Comparison of ENCODE assay signal across 8 cellular contexts in genomic region chr10:28381903-28382347, GRCh38.
DNase-seq lines count a peak whose midpoint lies in the region; ATAC-seq, FAIRE-seq and TF ChIP-seq lines count a peak whose summit lies in the region.

No MANE protein-coding gene starts in this region.

- peak; percentile 95 for FAIRE-seq in kidney (lab: Jason Lieb, UNC)

- CTCF ChIA-PET in activated B cell treated with CpG ODN at 0.5 μM for 24 hours (lab: Charles Lee) = interaction anchor here (0.7 to 8.0 kb wide), 25 partner anchors 10 to 826 kb away, joined by 3 to 159 read pairs (median 4); partner anchors contain the start of gene MPP7

- intact Hi-C loops in activated B cell treated with CpG ODN at 0.5 μM for 24 hours (cut with micrococcal nuclease) (loop anchor here (1.0 to 2.0 kb wide), 9 partner anchors 14 to 1012 kb away; no protein-coding TSS in a partner anchor), kidney (cut with DNase I) (no loop called here)

- DNase-seq in 8988T (peak; percentile 32), NCI-H2227 (lab: John Stamatoyannopoulos, UW; ENCODE audit: unreplicated experiment) (peak; percentile 93), activated B cell treated with CpG ODN at 0.5 μM for 24 hours (peak; percentile 45), caudate nucleus (lab: John Stamatoyannopoulos, UW) (peak in 54 of 61 donors; percentile 0 to 85 (median 28)), kidney (no peak)
- peak; percentile 86 to 88 for DNase-seq in stimulated activated CD4-positive, alpha-beta T cell treated with anti-CD3 and anti-CD28 coated beads, Interleukin-2, amount 100 ng/mL, for 24 hours

- H3K4me1 Mint-ChIP-seq in activated B cell treated with CpG ODN at 0.5 μM for 24 hours = peaks cover 6% of the 10 kb centered on the region

- H3K4me1 ChIP-seq in kidney (ENCODE audit: control insufficient read depth in 1 of 2, insufficient read depth in 1 of 2, low read depth in 1 of 2, low read length in 2 of 2) = no peaks in the 10 kb centered on the region

- no peak overlapping the region for H3K9ac ChIP-seq in kidney (ENCODE audit: low read length in 2 of 2)

- POLR2A ChIA-PET in activated B cell treated with CpG ODN at 0.5 μM for 24 hours (lab: Charles Lee) = interaction anchor here (0.6 to 2.8 kb wide), 4 partner anchors 14 to 129 kb away, joined by 3 to 17 read pairs (median 6); partner anchors contain the start of gene MPP7

- H3K27ac ChIP-seq in caudate nucleus (ENCODE audit: low read depth, low read length) = no peak overlapping the region
- no peak overlapping the region for H3K27ac ChIP-seq in kidney (ENCODE audit: low read depth in 2 of 2, low read length in 2 of 2)

- no peaks in the 10 kb centered on the region for H3K36me3 ChIP-seq in kidney (ENCODE audit: control insufficient read depth in 1 of 2, insufficient read depth in 2 of 2, low read length in 2 of 2)

- ATAC-seq in GM18508 (IDR thresholded peaks at IDR 0.05; ENCODE audit: insufficient read depth, unreplicated experiment) (peak; percentile 69), HG03135 (IDR thresholded peaks at IDR 0.05; ENCODE audit: unreplicated experiment) (peak; percentile 86), activated B cell treated with CpG ODN at 0.5 μM for 24 hours (ENCODE audit: low read depth) (peak; percentile 93)

- H3K4me3 Mint-ChIP-seq in activated B cell treated with CpG ODN at 0.5 μM for 24 hours = no peak overlapping the region

- H3K9me3 ChIP-seq in kidney (ENCODE audit: control insufficient read depth in 1 of 2, low read length in 2 of 2) = no peaks in the 10 kb centered on the region

- H3K9me3 Mint-ChIP-seq in activated B cell treated with CpG ODN at 0.5 μM for 24 hours = no peaks in the 10 kb centered on the region

- H3K36me3 Mint-ChIP-seq in activated B cell treated with CpG ODN at 0.5 μM for 24 hours (ENCODE audit: low read depth) = no peaks in the 10 kb centered on the region

- H3K4me3 ChIP-seq in kidney (ENCODE audit: low read length in 2 of 2) = no peak overlapping the region

- TF ChIP-seq CTCF in activated B cell treated with CpG ODN at 0.5 μM for 24 hours (IDR thresholded peaks at IDR 0.05) = peak; percentile 66
- TF ChIP-seq CTCF in kidney (IDR thresholded peaks at IDR 0.05; ENCODE audit: borderline replicate concordance, extremely low read depth, insufficient read depth) = peak; percentile 97

- peaks cover 5% of the 10 kb centered on the region for H3K27me3 Mint-ChIP-seq in activated B cell treated with CpG ODN at 0.5 μM for 24 hours

- H3K27ac Mint-ChIP-seq in activated B cell treated with CpG ODN at 0.5 μM for 24 hours = no peak overlapping the region
